Comparison of ENCODE assay signal across 14 cellular contexts in the genomic region with DNA sequence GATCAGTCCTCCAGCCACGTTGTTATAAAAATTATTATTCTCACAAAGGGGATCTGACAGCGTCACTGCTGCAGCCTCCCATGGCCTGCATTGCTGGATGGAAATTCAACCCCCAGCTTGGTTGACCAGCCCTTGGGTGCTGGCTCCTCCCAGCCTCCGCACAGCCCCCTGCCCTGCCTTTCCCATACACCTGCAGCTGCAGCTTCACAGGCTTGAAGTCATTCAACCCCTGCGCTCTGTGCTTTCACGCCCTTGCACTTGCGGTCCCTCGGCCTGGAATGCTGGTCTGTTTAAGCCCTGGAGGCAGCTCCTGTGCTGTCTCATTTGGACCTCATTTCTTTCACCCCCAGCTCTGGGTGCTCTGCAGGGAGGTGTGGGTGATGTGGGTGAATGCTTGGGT. TPM values are rescaled to one million over a fixed set of nuclear protein-coding genes. Genes with fewer than 3 reads are reported as not detected.
DNase-seq lines count a peak whose midpoint lies in the region; ATAC-seq lines count a peak whose summit lies in the region.
"Had no signal": no experiment of that assay in that cellular context is flagged by ENCODE, and none has a peak within 500 bp of the region (broad histone marks: within the 10 kb centered on the region; RNA-seq: fewer than 3 reads in every experiment).

No MANE protein-coding gene starts in this region.

- peaks cover 54% of the 10 kb centered on the region for H3K4me1 Mint-ChIP-seq in activated naive CD8-positive, alpha-beta T cell treated with anti-CD3 and anti-CD28 coated beads for 36 hours
- H3K4me1 Mint-ChIP-seq in naive thymus-derived CD8-positive, alpha-beta T cell: peaks cover 49 to 80% (median 69%) of the 10 kb centered on the region in 4 donors

- H3K27me3 ChIP-seq in BLaER1 treated with 17β-estradiol and CSF1 and Interleukin-3, amounts not matched to agents 10 nM and 100 nM: peaks cover 47 to 70% (median 62%) of the 10 kb centered on the region in 11 experiments

- H3K27ac ChIP-seq in BLaER1 treated with 17β-estradiol and CSF1 and Interleukin-3, amounts not matched to agents 10 nM and 100 nM: no peak overlapping the region
- H3K27ac ChIP-seq: SJSA1 had no signal

- H3K36me3 ChIP-seq in BLaER1 treated with 17β-estradiol and CSF1 and Interleukin-3, amounts not matched to agents 10 nM and 100 nM: peaks cover 0 to 5% (median 0%) of the 10 kb centered on the region in 11 experiments; a peak in 2 of 22 replicates
- H3K36me3 ChIP-seq: left lung, SJSA1 had no signal

- ATAC-seq in GM19463 (IDR thresholded peaks at IDR 0.05; ENCODE audit: unreplicated experiment): peak; percentile 7
- peak in 1 of 2 donors; percentile 4 for ATAC-seq in naive thymus-derived CD8-positive, alpha-beta T cell
- no peak for ATAC-seq in GM18909 (IDR thresholded peaks at IDR 0.05; ENCODE audit: poor library complexity, unreplicated experiment)
- no peak for ATAC-seq in GM21528 (IDR thresholded peaks at IDR 0.05; ENCODE audit: low FRiP score, unreplicated experiment)
- ATAC-seq: right cardiac atrium had no signal

- H3K9me3 ChIP-seq in BLaER1 treated with 17β-estradiol and CSF1 and Interleukin-3, amounts not matched to agents 10 nM and 100 nM (replicated peaks in 1 of 11): peaks cover 23 to 47% (median 32%) of the 10 kb centered on the region in 11 experiments

- H3K27ac Mint-ChIP-seq in activated naive CD8-positive, alpha-beta T cell treated with anti-CD3 and anti-CD28 coated beads for 36 hours: peak overlapping the region; percentile 100
- peak overlapping the region; percentile 96 to 100 (median 99) for H3K27ac Mint-ChIP-seq in naive thymus-derived CD8-positive, alpha-beta T cell

- POLR2A ChIA-PET in naive thymus-derived CD8-positive, alpha-beta T cell (lab: Charles Lee): interaction anchor here (0.8 to 22.7 kb wide), 16 partner anchors 9 to 350 kb away, joined by 3 to 668 read pairs (median 6); partner anchors contain the start of genes CD8B and KDM3A

- H3K4me1 ChIP-seq in BLaER1 treated with 17β-estradiol and CSF1 and Interleukin-3, amounts not matched to agents 10 nM and 100 nM: peaks cover 22 to 34% (median 24%) of the 10 kb centered on the region in 10 experiments
- H3K4me1 ChIP-seq: SJSA1 had no signal

- H4K20me1 ChIP-seq in BLaER1 treated with 17β-estradiol and CSF1 and Interleukin-3, amounts not matched to agents 10 nM and 100 nM: peaks cover 0 to 9% (median 0%) of the 10 kb centered on the region in 11 experiments; a peak in 2 of 22 replicates

- H3K4me2 ChIP-seq in BLaER1 treated with 17β-estradiol and CSF1 and Interleukin-3, amounts not matched to agents 10 nM and 100 nM: peak overlapping the region; percentile 55 to 87 (median 73)

- peaks cover 5% of the 10 kb centered on the region for H3K27me3 Mint-ChIP-seq in activated naive CD8-positive, alpha-beta T cell treated with anti-CD3 and anti-CD28 coated beads for 36 hours
- H3K27me3 Mint-ChIP-seq in naive thymus-derived CD8-positive, alpha-beta T cell: peaks cover 0 to 16% (median 0%) of the 10 kb centered on the region in 5 donors

- peaks cover 58% of the 10 kb centered on the region for H3K36me3 Mint-ChIP-seq in activated naive CD8-positive, alpha-beta T cell treated with anti-CD3 and anti-CD28 coated beads for 36 hours
- peaks cover 33 to 53% (median 45%) of the 10 kb centered on the region in 3 donors for H3K36me3 Mint-ChIP-seq in naive thymus-derived CD8-positive, alpha-beta T cell

- peak overlapping the region; percentile 91 for H3K4me3 Mint-ChIP-seq in activated naive CD8-positive, alpha-beta T cell treated with anti-CD3 and anti-CD28 coated beads for 36 hours
- peak overlapping the region; percentile 90 to 99 (median 96) for H3K4me3 Mint-ChIP-seq in naive thymus-derived CD8-positive, alpha-beta T cell

- peak; percentile 48 for DNase-seq in activated naive CD8-positive, alpha-beta T cell treated with anti-CD3 and anti-CD28 coated beads for 36 hours
- DNase-seq in naive thymus-derived CD8-positive, alpha-beta T cell: peak in 3 of 10 donors; percentile 21 to 25 (median 24)
- no peak for DNase-seq in NCI-H2171 (lab: John Stamatoyannopoulos, UW)
- DNase-seq in dedifferentiated amniotic fluid mesenchymal stem cell (ENCODE audit: extremely low spot score): no peak
- DNase-seq: central memory CD4-positive, alpha-beta T cell; Karpas-422; left lung; NCI-H510A had no signal

- no peak overlapping the region; a peak in 1 of 22 replicates for H3K9ac ChIP-seq in BLaER1 treated with 17β-estradiol and CSF1 and Interleukin-3, amounts not matched to agents 10 nM and 100 nM

- peak overlapping the region in 9 of 10 experiments; percentile 7 to 62 (median 53); a peak in 15 of 20 replicates for H3K4me3 ChIP-seq in BLaER1 treated with 17β-estradiol and CSF1 and Interleukin-3, amounts not matched to agents 10 nM and 100 nM
- H3K4me3 ChIP-seq: SJSA1 had no signal

- peaks cover 16% of the 10 kb centered on the region for H3K9me3 Mint-ChIP-seq in activated naive CD8-positive, alpha-beta T cell treated with anti-CD3 and anti-CD28 coated beads for 36 hours
- peaks cover 5 to 22% (median 17%) of the 10 kb centered on the region in 9 donors for H3K9me3 Mint-ChIP-seq in naive thymus-derived CD8-positive, alpha-beta T cell

RNA-seq across cellular contexts. Expression of gene CD8A, which starts 0.9 kb away (rescaled TPM):
- 100 to 1,000 TPM; 356 to 357 TPM for total RNA-seq in activated naive CD8-positive, alpha-beta T cell treated with anti-CD3 and anti-CD28 coated beads for 36 hours
- total RNA-seq in naive thymus-derived CD8-positive, alpha-beta T cell: 100 to 1,000 TPM; 272 to 273 TPM
- 1,000 to 10,000 TPM in 1 of 3 donors, 100 to 1,000 TPM in 2; 885 to 1,018 (median 934) TPM for polyA plus RNA-seq in naive thymus-derived CD8-positive, alpha-beta T cell
- total RNA-seq: SJSA1 had no signal
